2 cellular contexts compared by ENCODE assay signal in genomic region chr1:53501065-53502005, GRCh38.
TF ChIP-seq lines count a peak whose summit lies in the region.

No MANE protein-coding gene starts in this region.

TF ChIP-seq in HEK293, 187 proteins besides CTCF, POLR2A, EP300 and RAD21:
- no peak for TF ChIP-seq ZNF514 (tag by site-specific recombination; IDR thresholded peaks at IDR 0.05)
- TF ChIP-seq ZNF341 (tag by site-specific recombination; IDR thresholded peaks at IDR 0.05; ENCODE audit: low read depth), result 0 out of 2 replicates have a peak, but pooled peaks have one; percentile 20
- TF ChIP-seq ZNF670 (tag by site-specific recombination; IDR thresholded peaks at IDR 0.05; ENCODE audit: low read depth), result no peak
- TF ChIP-seq ZNF10 (tag by site-specific recombination; IDR thresholded peaks at IDR 0.05), result no peak
- TF ChIP-seq ZBTB8A (tag by site-specific recombination; IDR thresholded peaks at IDR 0.05), result 0 out of 2 replicates have a peak, but pooled peaks have one; percentile 61
- TF ChIP-seq ZNF626 (tag by site-specific recombination; IDR thresholded peaks at IDR 0.05), result no peak

TF ChIP-seq in H1, 55 proteins besides CTCF, POLR2A, EP300 and RAD21:
- TF ChIP-seq EGR1 (IDR thresholded peaks at IDR 0.05; ENCODE audit: borderline replicate concordance, low read depth, low read length) (no peak), MAX (IDR thresholded peaks at IDR 0.05) (0 out of 2 replicates have a peak, but pooled peaks have one; percentile 39)
